In the genomic region with DNA sequence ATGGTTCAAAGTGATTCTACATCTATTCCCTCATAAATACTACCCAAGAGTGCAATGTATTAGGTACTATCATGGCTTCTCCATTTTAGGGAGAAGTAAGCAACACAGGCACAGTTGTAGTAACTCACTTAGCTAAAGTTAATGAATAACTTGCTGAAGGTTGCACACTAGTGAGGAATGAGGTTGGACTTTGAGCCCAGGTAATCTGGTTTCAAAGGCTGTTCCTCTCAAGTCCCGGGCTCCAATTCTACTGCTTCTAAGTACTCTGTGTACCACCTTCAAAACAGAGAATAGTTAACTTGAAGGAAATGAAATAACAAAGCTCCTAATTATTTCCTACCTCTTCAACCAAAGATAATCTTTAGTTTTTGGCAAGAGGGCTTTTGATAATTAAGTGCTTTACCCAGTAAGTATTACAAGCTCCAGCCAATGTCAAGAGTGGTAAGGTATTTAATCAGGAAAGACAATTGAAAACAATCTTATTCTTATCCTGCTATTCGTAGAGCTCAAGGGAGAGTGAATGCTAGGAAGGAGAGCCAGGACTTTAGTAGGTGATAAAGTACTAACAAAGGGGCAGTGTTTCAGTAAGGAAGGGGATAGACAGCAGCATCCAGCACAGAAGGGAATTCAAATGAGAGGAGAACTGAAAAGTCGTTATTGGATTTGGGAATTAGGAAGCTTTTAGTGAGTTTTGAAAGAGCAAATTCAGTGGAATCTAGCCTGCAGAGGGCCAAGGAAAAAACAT, we compare ENCODE assay signal across 18 cellular contexts.
A peak's percentile ranks its signal among the peaks of the same experiment; 100 is the strongest.
DNase-seq lines count a peak whose midpoint lies in the region; ATAC-seq, FAIRE-seq and TF ChIP-seq lines count a peak whose summit lies in the region.
"Had no signal": no experiment of that assay in that cellular context is flagged by ENCODE, and none has a peak within 500 bp of the region (broad histone marks: within the 10 kb centered on the region; RNA-seq: fewer than 3 reads in every experiment).

No MANE protein-coding gene starts in this region.

- no peaks in the 10 kb centered on the region for H3K27me3 ChIP-seq in Peyer's patch
- H3K27me3 ChIP-seq in small intestine (ENCODE audit: control insufficient read depth in 2 of 2, insufficient read depth in 2 of 2, low read length in 2 of 2): no peaks in the 10 kb centered on the region
- no peaks in the 10 kb centered on the region for H3K27me3 ChIP-seq in effector memory CD4-positive, alpha-beta T cell (replicated peaks; ENCODE audit: control insufficient read depth, insufficient read depth, low read length, poor library complexity, severe bottlenecking)
- H3K27me3 ChIP-seq: gastroesophageal sphincter had no signal

- FAIRE-seq in small intestine (lab: Jason Lieb, UNC): no peak
- FAIRE-seq: K562 had no signal

- H3K27ac ChIP-seq in Peyer's patch (peak overlapping the region in 3 of 4 donors; percentile 30 to 78 (median 74)), small intestine (ENCODE audit: low read depth in 1 of 2, low read length in 1 of 2) (peak overlapping the region; percentile 50 to 89)
- H3K27ac ChIP-seq in effector memory CD4-positive, alpha-beta T cell (ENCODE audit: insufficient read depth, low read length, poor library complexity, severe bottlenecking): no peak overlapping the region
- H3K27ac ChIP-seq: gastroesophageal sphincter, thoracic aorta had no signal

- H3K4me1 ChIP-seq in Peyer's patch (peaks cover 0 to 2% (median 0%) of the 10 kb centered on the region in 4 donors), small intestine (ENCODE audit: control insufficient read depth in 2 of 2, insufficient read depth in 1 of 2, low read depth in 1 of 2, low read length in 1 of 2) (no peaks in the 10 kb centered on the region)
- no peaks in the 10 kb centered on the region for H3K4me1 ChIP-seq in effector memory CD4-positive, alpha-beta T cell (ENCODE audit: control insufficient read depth, insufficient read depth, low read length, poor library complexity, severe bottlenecking)
- H3K4me1 ChIP-seq: gastroesophageal sphincter had no signal

- no peaks in the 10 kb centered on the region for H3K9me3 ChIP-seq in Peyer's patch
- H3K9me3 ChIP-seq in small intestine (ENCODE audit: control insufficient read depth, low read depth): no peaks in the 10 kb centered on the region
- H3K9me3 ChIP-seq in effector memory CD4-positive, alpha-beta T cell (ENCODE audit: control insufficient read depth, low read length): no peaks in the 10 kb centered on the region
- H3K9me3 ChIP-seq: gastroesophageal sphincter, thoracic aorta had no signal

- H3K36me3 ChIP-seq in Peyer's patch: no peaks in the 10 kb centered on the region
- H3K36me3 ChIP-seq in small intestine (ENCODE audit: control insufficient read depth in 2 of 2, insufficient read depth in 2 of 2, low read length in 2 of 2): no peaks in the 10 kb centered on the region
- H3K36me3 ChIP-seq in effector memory CD4-positive, alpha-beta T cell (ENCODE audit: control insufficient read depth, insufficient read depth, low read length): no peaks in the 10 kb centered on the region
- H3K36me3 ChIP-seq: gastroesophageal sphincter, thoracic aorta had no signal

- H3K4me3 ChIP-seq in Peyer's patch (peak overlapping the region in 1 of 4 donors; percentile 11), small intestine (ENCODE audit: low read depth in 1 of 2, low read length in 2 of 2) (no peak overlapping the region)
- H3K4me3 ChIP-seq in effector memory CD4-positive, alpha-beta T cell (ENCODE audit: insufficient read depth, low read depth, low read length, poor library complexity, severe bottlenecking): no peak overlapping the region
- H3K4me3 ChIP-seq: gastroesophageal sphincter, K562, thoracic aorta had no signal

- no peak for TF ChIP-seq POLR2A in Peyer's patch (IDR thresholded peaks at IDR 0.05)

- peak in 1 of 6 experiments; percentile 6 for TF ChIP-seq CTCF in Peyer's patch (IDR thresholded peaks at IDR 0.05)

- WGBS in small intestine, 3 donors: 4 to 37% (median 9%) methylated on average over 3 of the region's 3 CpGs

- ATAC-seq in GM19324 (IDR thresholded peaks at IDR 0.05; ENCODE audit: low FRiP score, unreplicated experiment) (peak; percentile 91), left lobe of liver (peak; percentile 100), HG03457 (IDR thresholded peaks at IDR 0.05; ENCODE audit: unreplicated experiment) (no peak), HG02884 (IDR thresholded peaks at IDR 0.05; ENCODE audit: unreplicated experiment) (no peak)
- ATAC-seq: gastroesophageal sphincter, K562 had no signal

- DNase-seq in Peyer's patch (peak in 1 of 3 donors; percentile 72), left lobe of liver (ENCODE audit: low spot score) (peak; percentile 52), small intestine (peak; percentile 98), anterior cingulate cortex (lab: John Stamatoyannopoulos, UW) (no peak)
- no peak for DNase-seq in effector memory CD4-positive, alpha-beta T cell
- DNase-seq: activated CD4-positive, CD25-positive, alpha-beta regulatory T cell treated with anti-CD3 and anti-CD28 coated beads, Interleukin-2, amount 50 U/mL, for 72 hours; activated gamma-delta T cell; GF-D8; HFFc6; NCI-H2227 treated with DMSO at 0.1 percent for 48 hours; stimulated activated CD4-positive, alpha-beta T cell treated with anti-CD3 and anti-CD28 coated beads, Interleukin-4, amount 100 ng/mL, for 1 hour; stimulated activated CD8-positive, alpha-beta memory T cell treated with anti-CD3 and anti-CD28 coated beads, Interleukin-4, amount 100 ng/mL, for 48 hours had no signal

Comparison
In these comparisons a context has a peak if more than half of its experiments do, and no peak if none do; other contexts are left out.
1. ATAC-seq: peak in GM19324 (single experiment) and left lobe of liver (single experiment); none in HG03457 (single experiment) and HG02884 (single experiment).
2. DNase-seq: peak in left lobe of liver (single experiment) and small intestine (single experiment); none in effector memory CD4-positive, alpha-beta T cell (0 of 3) and anterior cingulate cortex (0 of 58).